In the genomic region with DNA sequence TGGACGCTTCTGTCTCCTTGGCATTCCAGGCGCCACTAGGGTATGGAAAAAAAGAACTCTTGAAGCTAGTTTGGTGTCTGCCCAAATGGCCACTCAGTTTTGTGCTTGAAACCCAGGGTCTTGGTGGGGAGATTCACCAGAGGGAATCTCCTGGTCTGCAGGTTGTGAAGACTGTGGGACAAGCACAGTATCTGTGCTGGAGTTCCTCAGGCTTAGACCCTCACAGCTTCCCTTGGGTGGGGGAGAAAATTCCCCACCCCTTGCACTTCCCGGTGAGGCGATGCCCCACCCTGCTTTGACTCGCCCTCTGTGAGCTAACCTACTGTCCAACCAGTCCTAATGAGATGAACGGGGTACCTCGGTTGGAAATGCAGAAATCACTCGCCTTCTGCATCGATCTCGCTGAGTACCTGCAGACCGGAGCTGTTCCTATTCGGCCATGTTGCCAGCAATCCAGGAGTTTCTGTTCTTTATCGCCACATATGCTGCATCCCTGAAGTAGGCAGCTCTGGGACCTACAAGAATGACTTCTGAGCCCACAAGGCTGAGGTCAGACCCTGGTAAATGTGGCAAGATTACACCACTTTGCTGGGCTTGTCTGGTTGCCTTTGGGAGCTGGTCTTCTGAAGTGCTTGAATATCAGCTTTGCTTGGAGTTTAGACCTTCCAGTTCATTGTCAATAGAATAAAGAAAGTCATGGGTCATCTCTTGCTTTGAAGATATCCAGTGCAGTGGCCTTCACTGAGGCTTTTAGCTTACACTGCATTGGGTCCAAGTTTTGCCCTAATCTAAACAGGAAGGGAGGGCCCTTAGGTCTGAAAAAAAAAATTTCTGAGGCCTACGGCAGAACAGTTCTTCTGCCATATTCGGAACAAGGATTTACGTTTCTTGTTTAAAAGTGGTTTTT, we compare ENCODE assay signal across 1 cellular context.
TF ChIP-seq lines count a peak whose summit lies in the region.

No MANE protein-coding gene starts in this region.

TF ChIP-seq in HepG2, 621 proteins besides CTCF, POLR2A, EP300 and RAD21 (continued from another document):
- TF ChIP-seq, protein P1, sequence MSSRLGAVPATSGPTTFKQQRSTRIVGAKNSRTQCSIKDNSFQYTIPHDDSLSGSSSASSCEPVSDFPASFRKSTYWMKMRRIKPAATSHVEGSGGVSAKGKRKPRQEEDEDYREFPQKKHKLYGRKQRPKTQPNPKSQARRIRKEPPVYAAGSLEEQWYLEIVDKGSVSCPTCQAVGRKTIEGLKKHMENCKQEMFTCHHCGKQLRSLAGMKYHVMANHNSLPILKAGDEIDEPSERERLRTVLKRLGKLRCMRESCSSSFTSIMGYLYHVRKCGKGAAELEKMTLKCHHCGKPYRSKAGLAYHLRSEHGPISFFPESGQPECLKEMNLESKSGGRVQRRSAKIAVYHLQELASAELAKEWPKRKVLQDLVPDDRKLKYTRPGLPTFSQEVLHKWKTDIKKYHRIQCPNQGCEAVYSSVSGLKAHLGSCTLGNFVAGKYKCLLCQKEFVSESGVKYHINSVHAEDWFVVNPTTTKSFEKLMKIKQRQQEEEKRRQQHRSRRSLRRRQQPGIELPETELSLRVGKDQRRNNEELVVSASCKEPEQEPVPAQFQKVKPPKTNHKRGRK (CRISPR knock-in tag; IDR thresholded peaks at IDR 0.05), result no peak
- TF ChIP-seq, protein P2, sequence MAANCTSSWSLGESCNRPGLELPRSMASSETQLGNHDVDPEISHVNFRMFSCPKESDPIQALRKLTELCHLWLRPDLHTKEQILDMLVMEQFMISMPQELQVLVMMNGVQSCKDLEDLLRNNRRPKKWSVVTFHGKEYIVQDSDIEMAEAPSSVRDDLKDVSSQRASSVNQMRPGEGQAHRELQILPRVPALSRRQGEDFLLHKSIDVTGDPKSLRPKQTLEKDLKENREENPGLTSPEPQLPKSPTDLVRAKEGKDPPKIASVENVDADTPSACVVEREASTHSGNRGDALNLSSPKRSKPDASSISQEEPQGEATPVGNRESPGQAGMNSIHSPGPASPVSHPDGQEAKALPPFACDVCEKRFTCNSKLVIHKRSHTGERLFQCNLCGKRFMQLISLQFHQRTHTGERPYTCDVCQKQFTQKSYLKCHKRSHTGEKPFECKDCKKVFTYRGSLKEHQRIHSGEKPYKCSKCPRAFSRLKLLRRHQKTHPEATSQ (CRISPR knock-in tag; IDR thresholded peaks at IDR 0.05; ENCODE audit: borderline replicate concordance), result 0 out of 2 replicates have a peak, but pooled peaks have one; percentile 20
- TF ChIP-seq NR2F2 (IDR thresholded peaks at IDR 0.05; ENCODE audit: borderline replicate concordance, low read depth) (peak; percentile 62), HMGXB3 (CRISPR knock-in tag; IDR thresholded peaks at IDR 0.05; ENCODE audit: borderline replicate concordance) (no peak), MTF1 (CRISPR knock-in tag; IDR thresholded peaks at IDR 0.05) (no peak), KLF15 (CRISPR knock-in tag; IDR thresholded peaks at IDR 0.05; ENCODE audit: borderline replicate concordance) (no peak), ARHGAP35 (CRISPR knock-in tag; IDR thresholded peaks at IDR 0.05; ENCODE audit: borderline replicate concordance) (no peak), MAX (IDR thresholded peaks at IDR 0.05) (peak; percentile 36; the same call in 1 of the 2 replicates), PAXIP1 (CRISPR knock-in tag; conservative IDR thresholded peaks at IDR 0.05) (peak; percentile 63; the same call in 1 of the 2 replicates), ZBTB20 (CRISPR knock-in tag; IDR thresholded peaks at IDR 0.05; ENCODE audit: borderline replicate concordance, low read depth) (peak; percentile 63; the same call in 1 of the 2 replicates), ZNF788 (CRISPR knock-in tag; IDR thresholded peaks at IDR 0.05; ENCODE audit: borderline replicate concordance) (peak; percentile 55; the same call in 1 of the 2 replicates)
